2 cellular contexts compared by ENCODE assay signal in genomic region chr11:16067268-16067667, GRCh38.
DNase-seq lines count a peak whose midpoint lies in the region; ATAC-seq, FAIRE-seq and TF ChIP-seq lines count a peak whose summit lies in the region.
"Not testable (repeated sequence)": the region's sequence is repeated elsewhere in the genome, so short reads cannot be mapped to it uniquely, and the experiment has no call there.

No MANE protein-coding gene starts in this region.

- not testable (repeated sequence) for H3K79me2 ChIP-seq in K562 (ENCODE audit: control insufficient read depth, insufficient read depth, low read length)

- TF ChIP-seq EP300 in K562 (IDR thresholded peaks at IDR 0.05; ENCODE audit: low read length): not testable (repeated sequence)

- not testable (repeated sequence) for BruUV-seq in K562 (replicated peaks; lab: Mats Ljungman, UMichigan)

- not testable (repeated sequence) for H2AFZ ChIP-seq in K562 (ENCODE audit: low read depth, low read length)

- CTCF ChIA-PET in K562 (lab: Yijun Ruan, JAX; ENCODE audit: low intra/inter-chr PET ratio): not testable (repeated sequence)

- H3K27ac Mint-ChIP-seq in neural crest cell (ENCODE audit: unreplicated experiment): peak overlapping the region; percentile 59

- H3K27me3 ChIP-seq in K562 (ENCODE audit: control insufficient read depth in 2 of 2, insufficient read depth in 2 of 2, low read length in 2 of 2): not testable (repeated sequence)

- H3K4me2 ChIP-seq in K562 (ENCODE audit: insufficient read depth, low read length): not testable (repeated sequence)

- not testable (repeated sequence) for H3K36me3 Mint-ChIP-seq in neural crest cell (ENCODE audit: low read depth)

- not testable (repeated sequence) for H3K9me3 Mint-ChIP-seq in neural crest cell

- not testable (repeated sequence) for H3K36me3 ChIP-seq in K562 (ENCODE audit: control insufficient read depth, insufficient read depth, low read length)

- H3K4me1 Mint-ChIP-seq in neural crest cell: not testable (repeated sequence)

- FAIRE-seq in K562 (lab: Jason Lieb, UNC): not testable (repeated sequence)

- WGBS in K562 (ENCODE audit: insufficient coverage, low coverage, missing lambda C conversion rate): 37% methylated on average over 3 of the region's 3 CpGs

- intact Hi-C loops in K562 (cut with micrococcal nuclease): not testable (repeated sequence)

- not testable (repeated sequence) for H3K4me1 ChIP-seq in K562 (replicated peaks in 1 of 2; ENCODE audit: control insufficient read depth in 2 of 2, insufficient read depth in 2 of 2, low read length in 2 of 2)

- H3K9me3 ChIP-seq in K562 (replicated peaks; ENCODE audit: control insufficient read depth, insufficient read depth, low read depth, low read length): not testable (repeated sequence)

- H3K27ac ChIP-seq in K562 (ENCODE audit: extremely low read depth, low read depth, low read length): not testable (repeated sequence)

- H3K9ac ChIP-seq in K562 (ENCODE audit: insufficient read depth in 1 of 2, low read depth in 2 of 2, low read length in 2 of 2): not testable (repeated sequence)

- not testable (repeated sequence) for ATAC-seq in K562

- not testable (repeated sequence) for H4K20me1 ChIP-seq in K562 (replicated peaks; ENCODE audit: control insufficient read depth, insufficient read depth, low read length)

- not testable (repeated sequence) for H3K4me3 ChIP-seq in K562

- not testable (repeated sequence) for TF ChIP-seq POLR2A in K562 (conservative IDR thresholded peaks at IDR 0.05)

- POLR2A ChIA-PET in K562 (lab: Yijun Ruan, JAX): not testable (repeated sequence)

- not testable (repeated sequence) for H3K4me3 Mint-ChIP-seq in neural crest cell

- DNase-seq in K562 (ENCODE audit: extremely low read depth in 1 of 4, low spot score in 3 of 4); neural crest cell (ENCODE audit: low read depth, low spot score): not testable (repeated sequence)

- not testable (repeated sequence) for TF ChIP-seq CTCF in K562 (IDR thresholded peaks at IDR 0.05 in 2 of 3, conservative IDR thresholded peaks at IDR 0.05 in 1 of 3; ENCODE audit: insufficient read depth in 2 of 3, low read depth in 1 of 3, low read length in 3 of 3); neural crest cell (conservative IDR thresholded peaks at IDR 0.05)

- not testable (repeated sequence) for TF ChIP-seq RAD21 in K562 (CRISPR knock-in tag; conservative IDR thresholded peaks at IDR 0.05 in 1 of 2, IDR thresholded peaks at IDR 0.05 in 1 of 2)

- H3K9me1 ChIP-seq in K562 (ENCODE audit: control insufficient read depth, insufficient read depth, low read length): not testable (repeated sequence)

- H3K27me3 Mint-ChIP-seq in neural crest cell (ENCODE audit: low read depth): not testable (repeated sequence)

- in situ Hi-C loops in K562 (cut with MboI): not testable (repeated sequence)

TF ChIP-seq in K562, 482 proteins besides CTCF, POLR2A, EP300 and RAD21:
- peak; percentile 92 for TF ChIP-seq ZNF431 (CRISPR knock-in tag; IDR thresholded peaks at IDR 0.05)
